ENCODE assay signal across 19 cellular contexts in genomic region chr16:84093879-84094270, GRCh38. TPM values are rescaled to one million over a fixed set of nuclear protein-coding genes. Genes with fewer than 3 reads are reported as not detected.
DNase-seq lines count a peak whose midpoint lies in the region; ATAC-seq, FAIRE-seq and TF ChIP-seq lines count a peak whose summit lies in the region.
"Had no signal": no experiment of that assay in that cellular context is flagged by ENCODE, and none has a peak within 500 bp of the region (broad histone marks: within the 10 kb centered on the region; RNA-seq: fewer than 3 reads in every experiment).

No MANE protein-coding gene starts in this region.

- ATAC-seq in activated T-helper 17 cell treated with anti-CD3 and anti-CD28 coated beads, Interleukin-2, amount 50 U/mL, for 72 hours (replicated peaks) = no peak
- no peak for ATAC-seq in pancreas
- ATAC-seq in omental fat pad (ENCODE audit: low FRiP score) = no peak

- H3K9me3 Mint-ChIP-seq in activated naive CD4-positive, alpha-beta T cell treated with anti-CD3 and anti-CD28 coated beads, Interleukin-2, amount 50 U/mL, for 24 hours = no peaks in the 10 kb centered on the region
- H3K9me3 Mint-ChIP-seq in activated naive CD4-positive, alpha-beta T cell treated with anti-CD3 and anti-CD28 coated beads for 36 hours = no peaks in the 10 kb centered on the region
- no peaks in the 10 kb centered on the region for H3K9me3 Mint-ChIP-seq in activated T-helper 17 cell treated with anti-CD3 and anti-CD28 coated beads, Interleukin-2, amount 50 U/mL, for 72 hours
- H3K9me3 Mint-ChIP-seq in nephron progenitor cell = no peaks in the 10 kb centered on the region

- TF ChIP-seq CTCF in nephron progenitor cell (IDR thresholded peaks at IDR 0.05) = no peak
- TF ChIP-seq CTCF in pancreas (IDR thresholded peaks at IDR 0.05) = no peak
- no peak for TF ChIP-seq CTCF in omental fat pad (IDR thresholded peaks at IDR 0.05)

- H3K27ac ChIP-seq in pancreas = no peak overlapping the region
- H3K27ac ChIP-seq: 22Rv1, BLaER1 had no signal

- peaks cover 6 to 54% (median 33%) of the 10 kb centered on the region in 3 donors for H3K36me3 ChIP-seq in pancreas

- DNase-seq in activated naive CD4-positive, alpha-beta T cell treated with anti-CD3 and anti-CD28 coated beads for 36 hours = no peak
- DNase-seq in NCI-H524 treated with DMSO at 0.1 percent for 48 hours (lab: John Stamatoyannopoulos, UW) (peak; percentile 47), nephron progenitor cell (no peak), pancreas (no peak), omental fat pad (ENCODE audit: low spot score) (no peak), SW480 (ENCODE audit: low spot score) (no peak)
- DNase-seq: AML-193, Calu3, DMS79 had no signal

- peaks cover 12% of the 10 kb centered on the region for H3K4me1 Mint-ChIP-seq in activated naive CD4-positive, alpha-beta T cell treated with anti-CD3 and anti-CD28 coated beads, Interleukin-2, amount 50 U/mL, for 24 hours
- peaks cover 16% of the 10 kb centered on the region for H3K4me1 Mint-ChIP-seq in activated naive CD4-positive, alpha-beta T cell treated with anti-CD3 and anti-CD28 coated beads for 36 hours (ENCODE audit: low read depth)
- peaks cover 8% of the 10 kb centered on the region for H3K4me1 Mint-ChIP-seq in activated T-helper 17 cell treated with anti-CD3 and anti-CD28 coated beads, Interleukin-2, amount 50 U/mL, for 72 hours
- no peaks in the 10 kb centered on the region for H3K4me1 Mint-ChIP-seq in nephron progenitor cell

- H3K27me3 ChIP-seq in pancreas = no peaks in the 10 kb centered on the region
- H3K27me3 ChIP-seq: BLaER1 had no signal

- H3K27ac Mint-ChIP-seq in activated naive CD4-positive, alpha-beta T cell treated with anti-CD3 and anti-CD28 coated beads, Interleukin-2, amount 50 U/mL, for 24 hours = peak overlapping the region; percentile 33
- H3K27ac Mint-ChIP-seq in activated naive CD4-positive, alpha-beta T cell treated with anti-CD3 and anti-CD28 coated beads for 36 hours = no peak overlapping the region
- H3K27ac Mint-ChIP-seq in activated T-helper 17 cell treated with anti-CD3 and anti-CD28 coated beads, Interleukin-2, amount 50 U/mL, for 72 hours = peak overlapping the region; percentile 38
- peak overlapping the region; percentile 42 for H3K27ac Mint-ChIP-seq in nephron progenitor cell

- no peak overlapping the region for H3K4me3 ChIP-seq in pancreas
- H3K4me3 ChIP-seq: BLaER1, HAP-1 had no signal

- peaks cover 0 to 16% (median 15%) of the 10 kb centered on the region in 3 donors for H3K4me1 ChIP-seq in pancreas
- H3K4me1 ChIP-seq: HAP-1 had no signal

- no peak for FAIRE-seq in pancreas (lab: Jason Lieb, UNC)
- FAIRE-seq: G401.6, GM12891, H1 had no signal

- CTCF ChIA-PET in activated naive CD4-positive, alpha-beta T cell treated with anti-CD3 and anti-CD28 coated beads for 36 hours (lab: Charles Lee) = no interaction called here

- WGBS in pancreas, 2 donors = 95 to 97% methylated on average over 4 of the region's 4 CpGs

- intact Hi-C loops in activated naive CD4-positive, alpha-beta T cell treated with anti-CD3 and anti-CD28 coated beads for 36 hours (cut with micrococcal nuclease) = no loop called here
- intact Hi-C loops in pancreas (cut with DNase I) = loop anchor here in 1 of 3 donors (5.0 kb wide), 1 partner anchor 83 kb away; no protein-coding TSS in a partner anchor

- H3K4me3 Mint-ChIP-seq in activated naive CD4-positive, alpha-beta T cell treated with anti-CD3 and anti-CD28 coated beads, Interleukin-2, amount 50 U/mL, for 24 hours = no peak overlapping the region
- no peak overlapping the region for H3K4me3 Mint-ChIP-seq in activated naive CD4-positive, alpha-beta T cell treated with anti-CD3 and anti-CD28 coated beads for 36 hours
- H3K4me3 Mint-ChIP-seq in activated T-helper 17 cell treated with anti-CD3 and anti-CD28 coated beads, Interleukin-2, amount 50 U/mL, for 72 hours = no peak overlapping the region
- no peak overlapping the region for H3K4me3 Mint-ChIP-seq in nephron progenitor cell

- peaks cover 19% of the 10 kb centered on the region for H3K36me3 Mint-ChIP-seq in activated naive CD4-positive, alpha-beta T cell treated with anti-CD3 and anti-CD28 coated beads, Interleukin-2, amount 50 U/mL, for 24 hours
- peaks cover 33% of the 10 kb centered on the region for H3K36me3 Mint-ChIP-seq in activated naive CD4-positive, alpha-beta T cell treated with anti-CD3 and anti-CD28 coated beads for 36 hours (ENCODE audit: low read depth)
- H3K36me3 Mint-ChIP-seq in activated T-helper 17 cell treated with anti-CD3 and anti-CD28 coated beads, Interleukin-2, amount 50 U/mL, for 72 hours (ENCODE audit: low read depth) = peaks cover 100% of the 10 kb centered on the region
- peaks cover 60% of the 10 kb centered on the region for H3K36me3 Mint-ChIP-seq in nephron progenitor cell (ENCODE audit: low read depth)

- H3K27me3 Mint-ChIP-seq in activated naive CD4-positive, alpha-beta T cell treated with anti-CD3 and anti-CD28 coated beads, Interleukin-2, amount 50 U/mL, for 24 hours = no peaks in the 10 kb centered on the region
- no peaks in the 10 kb centered on the region for H3K27me3 Mint-ChIP-seq in activated naive CD4-positive, alpha-beta T cell treated with anti-CD3 and anti-CD28 coated beads for 36 hours (ENCODE audit: low read depth)
- H3K27me3 Mint-ChIP-seq in activated T-helper 17 cell treated with anti-CD3 and anti-CD28 coated beads, Interleukin-2, amount 50 U/mL, for 72 hours = no peaks in the 10 kb centered on the region
- no peaks in the 10 kb centered on the region for H3K27me3 Mint-ChIP-seq in nephron progenitor cell (ENCODE audit: low read depth, poor library complexity)

- H3K9me3 ChIP-seq in pancreas = no peaks in the 10 kb centered on the region
- H3K9me3 ChIP-seq: BLaER1, HAP-1 had no signal

RNA-seq across cellular contexts. Expression of gene MBTPS1, which starts 22.9 kb away (rescaled TPM):
- 10 to 100 TPM; 36.9 to 41.3 TPM for total RNA-seq in activated naive CD4-positive, alpha-beta T cell treated with anti-CD3 and anti-CD28 coated beads for 36 hours
- 10 to 100 TPM; 44.0 to 54.4 TPM for total RNA-seq in activated T-helper 17 cell treated with anti-CD3 and anti-CD28 coated beads, Interleukin-2, amount 50 U/mL, for 72 hours
- total RNA-seq in pancreas (10 to 100 TPM; 38.8 to 56.8 (median 43.2) TPM), omental fat pad (100 to 1,000 TPM in 1 of 4 donors, 10 to 100 TPM in 3; 75.3 to 100 (median 84.3) TPM)
- 10 to 100 TPM; 32.8 to 54.0 TPM for polyA plus RNA-seq in pancreas

RNA-seq across cellular contexts. Expression of gene HSDL1, which starts 51.1 kb away (rescaled TPM):
- 1 to 10 TPM; 5.8 to 7.5 TPM for total RNA-seq in activated naive CD4-positive, alpha-beta T cell treated with anti-CD3 and anti-CD28 coated beads for 36 hours
- 10 to 100 TPM in 1 of 2 donors, 1 to 10 TPM in 1; 9.9 to 14.6 TPM for total RNA-seq in activated T-helper 17 cell treated with anti-CD3 and anti-CD28 coated beads, Interleukin-2, amount 50 U/mL, for 72 hours
- total RNA-seq in pancreas (10 to 100 TPM in 1 of 6 donors, 1 to 10 TPM in 5; 4.2 to 11.8 (median 7.1) TPM), omental fat pad (10 to 100 TPM in 3 of 4 donors, 1 to 10 TPM in 1; 8.8 to 21.4 (median 15.8) TPM)
- polyA plus RNA-seq in pancreas = 10 to 100 TPM in 1 of 2 donors, 1 to 10 TPM in 1; 6.5 to 14.5 TPM

RNA-seq across cellular contexts. Expression of gene DNAAF1, which starts 51.2 kb away (rescaled TPM):
- not detected for total RNA-seq in activated naive CD4-positive, alpha-beta T cell treated with anti-CD3 and anti-CD28 coated beads for 36 hours
- under 1 TPM in 1 of 2 donors, not detected in 1; 0.21 TPM for total RNA-seq in activated T-helper 17 cell treated with anti-CD3 and anti-CD28 coated beads, Interleukin-2, amount 50 U/mL, for 72 hours
- under 1 TPM; 0.28 to 0.78 (median 0.44) TPM for total RNA-seq in pancreas
- polyA plus RNA-seq in pancreas = 1 to 10 TPM; 4.6 to 8.7 TPM
- under 1 TPM in 3 of 4 donors, not detected in 1; 0.28 to 0.48 (median 0.32) TPM for total RNA-seq in omental fat pad
- total RNA-seq: A673, Calu3 had no signal

RNA-seq across cellular contexts. Expression of gene SLC38A8, which starts 51.3 kb away (rescaled TPM):
- not detected for total RNA-seq in activated naive CD4-positive, alpha-beta T cell treated with anti-CD3 and anti-CD28 coated beads for 36 hours
- not detected for total RNA-seq in activated T-helper 17 cell treated with anti-CD3 and anti-CD28 coated beads, Interleukin-2, amount 50 U/mL, for 72 hours
- under 1 TPM in 2 of 6 donors, not detected in 4; 0.14 to 0.31 TPM for total RNA-seq in pancreas
- under 1 TPM; 0.38 to 0.49 TPM for polyA plus RNA-seq in pancreas
- not detected for total RNA-seq in omental fat pad
- total RNA-seq: A673, Calu3, H1, HT-29 had no signal
